ENCODE assay signal across 18 cellular contexts in the genomic region with DNA sequence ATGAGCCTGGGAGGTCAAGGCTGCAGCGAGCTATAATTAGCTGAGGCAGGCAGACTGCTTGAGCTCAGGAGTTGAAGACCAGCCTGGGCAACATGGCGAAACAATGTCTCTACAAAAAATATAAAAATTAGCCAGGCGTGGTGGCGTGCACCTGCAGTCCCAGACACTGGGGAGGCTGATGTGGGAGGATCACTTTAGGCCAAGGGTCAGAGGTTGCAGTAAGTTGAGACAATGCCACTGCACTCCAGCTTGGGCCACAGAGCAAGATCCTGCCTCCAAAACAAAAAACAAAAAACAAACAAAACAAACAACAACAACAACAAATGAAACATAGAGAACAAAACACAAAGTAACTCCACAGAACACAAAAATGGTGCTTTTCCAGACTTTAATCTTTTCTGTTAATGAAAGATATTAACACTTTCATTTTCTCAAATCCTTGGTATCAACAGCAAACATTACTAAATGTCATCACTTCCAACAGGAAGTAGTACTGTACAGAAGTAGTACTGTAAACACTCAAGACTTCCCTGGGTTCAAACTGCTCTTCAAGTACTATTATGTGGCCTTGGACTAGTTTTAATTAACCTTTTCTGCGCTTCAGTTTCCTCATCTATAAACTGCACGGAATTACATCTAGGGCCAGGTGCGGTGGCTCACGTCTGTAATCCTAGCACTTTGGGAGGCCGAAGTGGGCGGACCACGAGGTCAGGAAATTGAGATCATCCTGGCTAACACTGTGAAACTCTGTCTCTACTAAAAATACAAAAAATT. TPM values are rescaled to one million over a fixed set of nuclear protein-coding genes. Genes with fewer than 3 reads are reported as not detected.
DNase-seq lines count a peak whose midpoint lies in the region; ATAC-seq and TF ChIP-seq lines count a peak whose summit lies in the region.
"Had no signal": no experiment of that assay in that cellular context is flagged by ENCODE, and none has a peak within 500 bp of the region (broad histone marks: within the 10 kb centered on the region; RNA-seq: fewer than 3 reads in every experiment).

No MANE protein-coding gene starts in this region.

- peaks cover 39% of the 10 kb centered on the region for H3F3A ChIP-seq in neural progenitor cell (ENCODE audit: low read depth)

- H3K27me3 ChIP-seq in upper lobe of right lung (no peaks in the 10 kb centered on the region), neural progenitor cell (no peaks in the 10 kb centered on the region)
- H3K27me3 ChIP-seq: testis had no signal

- H3K36me3 Mint-ChIP-seq in stimulated activated naive CD8-positive, alpha-beta T cell treated with anti-CD3 and anti-CD28 coated beads, Interleukin-15, Interleukin-2, amounts not matched to agents 100 ng/mL and 50 ng/mL, for 24 hours (ENCODE audit: low read depth): peaks cover 79% of the 10 kb centered on the region
- H3K36me3 Mint-ChIP-seq in T-helper 17 cell (ENCODE audit: low read depth) (peaks cover 7% of the 10 kb centered on the region), neural progenitor cell (peaks cover 39% of the 10 kb centered on the region)

- no peak overlapping the region for H3K4me3 ChIP-seq in upper lobe of right lung
- H3K4me3 ChIP-seq in neural progenitor cell: no peak overlapping the region
- H3K4me3 ChIP-seq: skin epidermis, testis had no signal

- no peak overlapping the region for H3K9ac ChIP-seq in neural progenitor cell

- H3K4me2 ChIP-seq in neural progenitor cell: no peak overlapping the region

- H3K9me3 Mint-ChIP-seq in stimulated activated naive CD8-positive, alpha-beta T cell treated with anti-CD3 and anti-CD28 coated beads, Interleukin-15, Interleukin-2, amounts not matched to agents 100 ng/mL and 50 ng/mL, for 24 hours: no peaks in the 10 kb centered on the region
- H3K9me3 Mint-ChIP-seq in neural progenitor cell: no peaks in the 10 kb centered on the region
- H3K9me3 Mint-ChIP-seq: activated T-helper 2 cell treated with anti-CD3 and anti-CD28 coated beads, Interferon-gamma antibody, Interleukin-2, Interleukin-4, amounts not matched to agents 10 μg/mL and 5 μg/mL and 100 μg/mL, durations not matched to agents 14 hours and 24 hours and 36 hours had no signal

- no peaks in the 10 kb centered on the region for H3K27me3 Mint-ChIP-seq in stimulated activated naive CD8-positive, alpha-beta T cell treated with anti-CD3 and anti-CD28 coated beads, Interleukin-15, Interleukin-2, amounts not matched to agents 100 ng/mL and 50 ng/mL, for 24 hours
- H3K27me3 Mint-ChIP-seq in T-helper 17 cell (no peaks in the 10 kb centered on the region), neural progenitor cell (ENCODE audit: insufficient read depth, low read depth) (peaks cover 2% of the 10 kb centered on the region)

- TF ChIP-seq CTCF in upper lobe of right lung (IDR thresholded peaks at IDR 0.05) (no peak), neural progenitor cell (IDR thresholded peaks at IDR 0.05) (no peak)

- H3K27ac ChIP-seq in upper lobe of right lung (no peak overlapping the region), neural progenitor cell (no peak overlapping the region)
- H3K27ac ChIP-seq: epithelial cell of prostate, skin epidermis, testis had no signal

- no peak overlapping the region for H3K4me3 Mint-ChIP-seq in stimulated activated naive CD8-positive, alpha-beta T cell treated with anti-CD3 and anti-CD28 coated beads, Interleukin-15, Interleukin-2, amounts not matched to agents 100 ng/mL and 50 ng/mL, for 24 hours
- H3K4me3 Mint-ChIP-seq in T-helper 17 cell (peak overlapping the region; percentile 21), neural progenitor cell (no peak overlapping the region)

- ATAC-seq in stimulated activated naive CD8-positive, alpha-beta T cell treated with anti-CD3 and anti-CD28 coated beads, Interleukin-15, Interleukin-2, amounts not matched to agents 100 U/mL and 50 U/mL, for 24 hours: no peak
- ATAC-seq in T-helper 17 cell (no peak), upper lobe of right lung (peak; percentile 37), GM18909 (IDR thresholded peaks at IDR 0.05; ENCODE audit: poor library complexity, unreplicated experiment) (no peak)
- ATAC-seq: left colon, PC-3 had no signal

- peaks cover 30% of the 10 kb centered on the region for H3K4me1 ChIP-seq in upper lobe of right lung
- H3K4me1 ChIP-seq in neural progenitor cell: peaks cover 13% of the 10 kb centered on the region
- H3K4me1 ChIP-seq: testis had no signal

- peaks cover 97% of the 10 kb centered on the region for H4K20me1 ChIP-seq in neural progenitor cell (ENCODE audit: low read depth)

- DNase-seq in stimulated activated naive CD8-positive, alpha-beta T cell treated with anti-CD3 and anti-CD28 coated beads, Interleukin-15, Interleukin-2, amounts not matched to agents 100 U/mL and 50 U/mL, for 24 hours: no peak
- DNase-seq in T-helper 17 cell (no peak), glomerular endothelial cell (ENCODE audit: extremely low read depth, low read depth, low spot score) (peak; percentile 20), upper lobe of right lung (no peak), NCI-H446 treated with DMSO at 0.1 percent for 48 hours (lab: John Stamatoyannopoulos, UW) (no peak), neural progenitor cell (ENCODE audit: low spot score) (no peak)
- DNase-seq: left colon; NCI-H1930; NCI-H69; PC-3; posterior cingulate gyrus; stimulated activated CD4-positive, alpha-beta T cell treated with anti-CD3 and anti-CD28 coated beads, Interleukin-4, amount 100 ng/mL, for 1 hour; testis had no signal

- intact Hi-C loops in upper lobe of right lung (cut with DNase I): no loop called here

- peak overlapping the region; percentile 67 for H3K27ac Mint-ChIP-seq in stimulated activated naive CD8-positive, alpha-beta T cell treated with anti-CD3 and anti-CD28 coated beads, Interleukin-15, Interleukin-2, amounts not matched to agents 100 ng/mL and 50 ng/mL, for 24 hours
- H3K27ac Mint-ChIP-seq in T-helper 17 cell (no peak overlapping the region), neural progenitor cell (no peak overlapping the region)
- H3K27ac Mint-ChIP-seq: activated T-helper 2 cell treated with anti-CD3 and anti-CD28 coated beads, Interferon-gamma antibody, Interleukin-2, Interleukin-4, amounts not matched to agents 10 μg/mL and 5 μg/mL and 100 μg/mL, durations not matched to agents 14 hours and 24 hours and 36 hours had no signal

- H3K36me3 ChIP-seq in upper lobe of right lung (peaks cover 67% of the 10 kb centered on the region), neural progenitor cell (peaks cover 62% of the 10 kb centered on the region)

- H3K4me1 Mint-ChIP-seq in stimulated activated naive CD8-positive, alpha-beta T cell treated with anti-CD3 and anti-CD28 coated beads, Interleukin-15, Interleukin-2, amounts not matched to agents 100 ng/mL and 50 ng/mL, for 24 hours (ENCODE audit: low read depth): peaks cover 67% of the 10 kb centered on the region
- H3K4me1 Mint-ChIP-seq in T-helper 17 cell (peaks cover 42% of the 10 kb centered on the region), neural progenitor cell (peaks cover 6% of the 10 kb centered on the region)

- H2AFZ ChIP-seq in neural progenitor cell (replicated peaks): no peak overlapping the region

- peaks cover 100% of the 10 kb centered on the region for H3K79me2 ChIP-seq in neural progenitor cell (ENCODE audit: low read depth)

- H3K9me3 ChIP-seq in T-helper 17 cell (ENCODE audit: control insufficient read depth, low read length, poor library complexity, severe bottlenecking) (no peaks in the 10 kb centered on the region), upper lobe of right lung (no peaks in the 10 kb centered on the region), neural progenitor cell (ENCODE audit: low read depth) (no peaks in the 10 kb centered on the region)
- H3K9me3 ChIP-seq: testis had no signal

RNA-seq across cellular contexts. Expression of a gene that starts 27.9 kb away (rescaled TPM):
- total RNA-seq in T-helper 17 cell (100 to 1,000 TPM; 114 TPM), glomerular endothelial cell (39.1 and 55.0 TPM in 2 replicates), upper lobe of right lung (116 TPM), neural progenitor cell (ENCODE audit: low replicate concordance) (88.4 and 91.1 TPM in 2 replicates)
